Comparison of ENCODE assay signal across 8 cellular contexts in the genomic region with DNA sequence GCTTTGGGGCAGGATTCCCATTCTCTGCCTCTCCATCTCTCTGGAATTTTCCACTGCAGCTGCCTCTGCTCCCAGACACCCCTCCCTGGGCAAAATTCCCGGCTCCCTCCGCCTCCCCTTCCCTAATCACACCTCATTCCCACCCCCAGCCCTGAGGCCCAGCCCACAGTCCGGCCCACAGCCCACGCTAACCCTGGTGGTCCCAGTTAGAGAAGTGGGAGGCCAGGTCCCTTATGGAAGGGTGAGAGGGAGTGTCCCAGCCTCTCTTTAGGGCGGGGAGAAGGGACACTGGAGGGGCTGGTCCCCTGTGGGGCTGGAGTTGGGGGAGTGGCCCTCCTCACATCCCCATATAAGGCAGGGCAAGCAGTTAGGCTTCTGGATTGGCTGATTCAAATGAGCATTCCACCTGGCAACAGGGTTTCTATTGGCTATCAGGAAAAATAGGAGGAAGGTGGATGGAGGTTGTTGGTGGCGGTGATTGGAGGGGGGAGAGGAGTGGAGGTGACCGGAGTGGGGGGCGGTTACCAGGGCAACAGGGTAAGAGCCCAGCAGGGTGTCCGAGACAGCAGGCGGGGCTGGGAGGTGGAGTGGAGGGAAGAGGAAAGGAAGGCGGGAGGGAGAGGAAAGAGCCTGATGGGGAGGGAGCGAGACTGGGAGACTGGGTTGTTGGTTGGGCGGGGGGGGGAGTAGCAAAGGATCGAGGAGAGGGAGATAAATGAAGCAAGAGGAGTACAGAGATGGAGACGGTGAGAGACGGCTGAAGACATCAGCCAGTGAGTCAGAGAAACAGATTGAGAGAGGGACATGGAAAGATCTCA. TPM values are rescaled to one million over a fixed set of nuclear protein-coding genes. Genes with fewer than 3 reads are reported as not detected.
A peak's percentile ranks its signal among the peaks of the same experiment; 100 is the strongest.
DNase-seq lines count a peak whose midpoint lies in the region; ATAC-seq and TF ChIP-seq lines count a peak whose summit lies in the region.

No MANE protein-coding gene starts in this region.

- DNase-seq in ELF-1 (ENCODE audit: low read depth, low spot score) (peak; percentile 99), HUDEP-2 (lab: John Stamatoyannopoulos, UW; ENCODE audit: unreplicated experiment in 76 of 76) (peak in 48 of 76 experiments; percentile 9 to 69 (median 30)), NOMO-1 (lab: John Stamatoyannopoulos, UW; ENCODE audit: unreplicated experiment in 2 of 2) (peak; percentile 80 to 85), OCI-M2 (lab: John Stamatoyannopoulos, UW; ENCODE audit: unreplicated experiment) (no peak)
- DNase-seq in activated naive CD4-positive, alpha-beta T cell treated with anti-CD3 and anti-CD28 coated beads, Interleukin-2, amount 50 U/mL, for 72 hours (ENCODE audit: low spot score in 2 of 2): peak in 1 of 2 donors; percentile 55

- H3K27me3 ChIP-seq in gastroesophageal sphincter (no peaks in the 10 kb centered on the region), neural cell (ENCODE audit: insufficient read depth, low read depth, low read length) (no peaks in the 10 kb centered on the region)

- no peaks in the 10 kb centered on the region for H3K9me3 Mint-ChIP-seq in activated naive CD4-positive, alpha-beta T cell treated with anti-CD3 and anti-CD28 coated beads, Interleukin-2, amount 50 U/mL, for 72 hours

- no peak overlapping the region for H3K27ac Mint-ChIP-seq in activated naive CD4-positive, alpha-beta T cell treated with anti-CD3 and anti-CD28 coated beads, Interleukin-2, amount 50 U/mL, for 72 hours

- no peak overlapping the region for H2AFZ ChIP-seq in neural cell (ENCODE audit: low read depth, low read length)

- H3K9me3 ChIP-seq in gastroesophageal sphincter (no peaks in the 10 kb centered on the region), neural cell (ENCODE audit: low read length) (no peaks in the 10 kb centered on the region)

- H3K4me2 ChIP-seq in neural cell (ENCODE audit: low read length): peak overlapping the region; percentile 68

- TF ChIP-seq EP300 in gastroesophageal sphincter (IDR thresholded peaks at IDR 0.05) (no peak), neural cell (conservative IDR thresholded peaks at IDR 0.05; ENCODE audit: poor library complexity, severe bottlenecking) (peak; percentile 94)

- H3K27ac ChIP-seq in gastroesophageal sphincter (peak overlapping the region; percentile 93 to 99 (median 97)), neural cell (ENCODE audit: low read length) (peak overlapping the region; percentile 100)

- H3K79me2 ChIP-seq in neural cell (replicated peaks; ENCODE audit: insufficient read depth, low read length): peaks cover 53% of the 10 kb centered on the region

- TF ChIP-seq POLR2A in gastroesophageal sphincter (IDR thresholded peaks at IDR 0.05): no peak

- TF ChIP-seq CTCF in gastroesophageal sphincter (IDR thresholded peaks at IDR 0.05) (no peak), neural cell (IDR thresholded peaks at IDR 0.05; ENCODE audit: poor library complexity, severe bottlenecking) (peak; percentile 6)

- peaks cover 0 to 55% (median 29%) of the 10 kb centered on the region in 3 donors for H3K4me1 ChIP-seq in gastroesophageal sphincter

- H3K36me3 Mint-ChIP-seq in activated naive CD4-positive, alpha-beta T cell treated with anti-CD3 and anti-CD28 coated beads, Interleukin-2, amount 50 U/mL, for 72 hours: peaks cover 15 to 21% of the 10 kb centered on the region in 2 donors

- peak overlapping the region; percentile 99 for H3K9ac ChIP-seq in neural cell (ENCODE audit: low read length)

- ATAC-seq in GM21528 (IDR thresholded peaks at IDR 0.05; ENCODE audit: low FRiP score, unreplicated experiment): peak; percentile 70
- ATAC-seq in activated naive CD4-positive, alpha-beta T cell treated with anti-CD3 and anti-CD28 coated beads, Interleukin-2, amount 50 U/mL, for 72 hours: peak; percentile 71 to 84
- peak; percentile 87 for ATAC-seq in gastroesophageal sphincter

- TF ChIP-seq RAD21 in neural cell (conservative IDR thresholded peaks at IDR 0.05): no peak

- 0 to 1% methylated on average over 7 to 11 of the region's 16 CpGs for whole genome bisulfite sequencing in gastroesophageal sphincter (ENCODE audit: low coverage in 1 of 2), 2 donors

- H3F3A ChIP-seq in neural cell (ENCODE audit: insufficient read depth, low read length, poor library complexity, severe bottlenecking): peaks cover 10% of the 10 kb centered on the region

- H3K4me3 ChIP-seq in gastroesophageal sphincter: peak overlapping the region; percentile 16 to 91
- peak overlapping the region; percentile 87 for H3K4me3 ChIP-seq in neural cell (ENCODE audit: low read length)

- peaks cover 16% of the 10 kb centered on the region for H4K20me1 ChIP-seq in neural cell (ENCODE audit: insufficient read depth)

- no peaks in the 10 kb centered on the region for H3K36me3 ChIP-seq in gastroesophageal sphincter
- no peaks in the 10 kb centered on the region for H3K36me3 ChIP-seq in neural cell (ENCODE audit: insufficient read depth, low read length)

- H3K9me2 ChIP-seq in neural cell (ENCODE audit: insufficient read depth, low read length): no peaks in the 10 kb centered on the region

TF ChIP-seq in neural cell, 6 proteins besides CTCF, POLR2A, EP300 and RAD21:
- TF ChIP-seq EZH2 (IDR thresholded peaks at IDR 0.05; ENCODE audit: borderline replicate concordance, insufficient read depth, low read length, poor library complexity, severe bottlenecking) (no peak), MXI1 (conservative IDR thresholded peaks at IDR 0.05; ENCODE audit: poor library complexity, severe bottlenecking) (peak; percentile 50), POLR2AphosphoS5 (IDR thresholded peaks at IDR 0.05) (peak; percentile 77), TAF1 (IDR thresholded peaks at IDR 0.05; ENCODE audit: low read depth) (peak; percentile 80), SMC3 (conservative IDR thresholded peaks at IDR 0.05; ENCODE audit: poor library complexity) (no peak)
- TF ChIP-seq, protein P1, sequence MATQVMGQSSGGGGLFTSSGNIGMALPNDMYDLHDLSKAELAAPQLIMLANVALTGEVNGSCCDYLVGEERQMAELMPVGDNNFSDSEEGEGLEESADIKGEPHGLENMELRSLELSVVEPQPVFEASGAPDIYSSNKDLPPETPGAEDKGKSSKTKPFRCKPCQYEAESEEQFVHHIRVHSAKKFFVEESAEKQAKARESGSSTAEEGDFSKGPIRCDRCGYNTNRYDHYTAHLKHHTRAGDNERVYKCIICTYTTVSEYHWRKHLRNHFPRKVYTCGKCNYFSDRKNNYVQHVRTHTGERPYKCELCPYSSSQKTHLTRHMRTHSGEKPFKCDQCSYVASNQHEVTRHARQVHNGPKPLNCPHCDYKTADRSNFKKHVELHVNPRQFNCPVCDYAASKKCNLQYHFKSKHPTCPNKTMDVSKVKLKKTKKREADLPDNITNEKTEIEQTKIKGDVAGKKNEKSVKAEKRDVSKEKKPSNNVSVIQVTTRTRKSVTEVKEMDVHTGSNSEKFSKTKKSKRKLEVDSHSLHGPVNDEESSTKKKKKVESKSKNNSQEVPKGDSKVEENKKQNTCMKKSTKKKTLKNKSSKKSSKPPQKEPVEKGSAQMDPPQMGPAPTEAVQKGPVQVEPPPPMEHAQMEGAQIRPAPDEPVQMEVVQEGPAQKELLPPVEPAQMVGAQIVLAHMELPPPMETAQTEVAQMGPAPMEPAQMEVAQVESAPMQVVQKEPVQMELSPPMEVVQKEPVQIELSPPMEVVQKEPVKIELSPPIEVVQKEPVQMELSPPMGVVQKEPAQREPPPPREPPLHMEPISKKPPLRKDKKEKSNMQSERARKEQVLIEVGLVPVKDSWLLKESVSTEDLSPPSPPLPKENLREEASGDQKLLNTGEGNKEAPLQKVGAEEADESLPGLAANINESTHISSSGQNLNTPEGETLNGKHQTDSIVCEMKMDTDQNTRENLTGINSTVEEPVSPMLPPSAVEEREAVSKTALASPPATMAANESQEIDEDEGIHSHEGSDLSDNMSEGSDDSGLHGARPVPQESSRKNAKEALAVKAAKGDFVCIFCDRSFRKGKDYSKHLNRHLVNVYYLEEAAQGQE (IDR thresholded peaks at IDR 0.05; ENCODE audit: borderline replicate concordance): peak; percentile 99

RNA-seq across cellular contexts. Expression of a gene that starts 1.9 kb away (rescaled TPM):
- total RNA-seq in activated naive CD4-positive, alpha-beta T cell treated with anti-CD3 and anti-CD28 coated beads, Interleukin-2, amount 50 U/mL, for 72 hours: 100 to 1,000 TPM in 1 of 2 donors, 10 to 100 TPM in 1; 76.0 to 163 TPM
- 100 to 1,000 TPM; 259 to 516 (median 325) TPM for total RNA-seq in gastroesophageal sphincter
- polyA plus RNA-seq in neural cell: 504 and 557 TPM in 2 replicates
- polyA minus RNA-seq in neural cell: 239 and 310 TPM in 2 replicates

RNA-seq across cellular contexts. Expression of a gene that starts 8.1 kb away (rescaled TPM):
- total RNA-seq in activated naive CD4-positive, alpha-beta T cell treated with anti-CD3 and anti-CD28 coated beads, Interleukin-2, amount 50 U/mL, for 72 hours: 100 to 1,000 TPM in 1 of 2 donors, 10 to 100 TPM in 1; 71.3 to 117 TPM
- 1 to 10 TPM in 3 of 4 donors, under 1 TPM in 1; 0.30 to 3.0 (median 1.9) TPM for total RNA-seq in gastroesophageal sphincter
- 1.4 and 2.0 TPM in 2 replicates for polyA plus RNA-seq in neural cell
- polyA minus RNA-seq in neural cell: 0.24 and 1.3 TPM in 2 replicates

RNA-seq across cellular contexts. Expression of a gene that starts 11.3 kb away (rescaled TPM):
- 100 to 1,000 TPM; 149 to 275 TPM for total RNA-seq in activated naive CD4-positive, alpha-beta T cell treated with anti-CD3 and anti-CD28 coated beads, Interleukin-2, amount 50 U/mL, for 72 hours
- total RNA-seq in gastroesophageal sphincter: 100 to 1,000 TPM; 140 to 290 (median 216) TPM
- 134 and 176 TPM in 2 replicates for polyA plus RNA-seq in neural cell
- 120 and 128 TPM in 2 replicates for polyA minus RNA-seq in neural cell

RNA-seq across cellular contexts. Expression of a gene that starts 25.1 kb away (rescaled TPM):
- total RNA-seq in activated naive CD4-positive, alpha-beta T cell treated with anti-CD3 and anti-CD28 coated beads, Interleukin-2, amount 50 U/mL, for 72 hours: 100 to 1,000 TPM; 165 to 244 TPM
- total RNA-seq in gastroesophageal sphincter: 10 to 100 TPM in 2 of 4 donors, 1 to 10 TPM in 2; 2.6 to 15.2 (median 9.1) TPM
- polyA plus RNA-seq in neural cell: not detected in 2 replicates
- polyA minus RNA-seq in neural cell: not detected in 2 replicates

RNA-seq across cellular contexts. Expression of a gene that starts 40.4 kb away (rescaled TPM):
- total RNA-seq in activated naive CD4-positive, alpha-beta T cell treated with anti-CD3 and anti-CD28 coated beads, Interleukin-2, amount 50 U/mL, for 72 hours: 10 to 100 TPM; 34.2 to 42.9 TPM
- total RNA-seq in gastroesophageal sphincter: 10 to 100 TPM; 54.4 to 69.5 (median 55.4) TPM
- polyA plus RNA-seq in neural cell: 45.8 and 50.2 TPM in 2 replicates
- 22.2 and 22.6 TPM in 2 replicates for polyA minus RNA-seq in neural cell

Comparison
In these comparisons a context has a peak if more than half of its experiments do, and no peak if none do; other contexts are left out.
1. RNA of a gene that starts 8.1 kb away (total RNA-seq): 71.3 to 117 TPM in activated naive CD4-positive, alpha-beta T cell treated with anti-CD3 and anti-CD28 coated beads, Interleukin-2, amount 50 U/mL, for 72 hours; 0.30 to 3.0 TPM in gastroesophageal sphincter; every median in the first group is over 10 times any median in the second.
2. Peak in every context shown above with its lines, with median percentiles within 50 percentile points of each other: ATAC-seq.